In genomic region chr17:40121886-40122465, GRCh38 we compare ENCODE assay signal across 8 cellular contexts. TPM values are rescaled to one million over a fixed set of nuclear protein-coding genes. Genes with fewer than 3 reads are reported as not detected.
DNase-seq lines count a peak whose midpoint lies in the region; ATAC-seq lines count a peak whose summit lies in the region.

TSS of gene MSL1 (plus strand) at chr17:40121971. CDS start at chr17:40122613, 642 bp downstream.

- no peaks in the 10 kb centered on the region for H3K9me3 ChIP-seq in NT2/D1 (ENCODE audit: insufficient read depth, low read length)

- DNase-seq in NCI-H524 (lab: John Stamatoyannopoulos, UW) (peak; percentile 54 to 72), NCI-H524 treated with DMSO at 0.1 percent for 48 hours (lab: John Stamatoyannopoulos, UW) (no peak), NT2/D1 (ENCODE audit: low read depth, low spot score) (no peak), mesenteric fat pad (ENCODE audit: low spot score) (peak; percentile 97)
- peak; percentile 92 for DNase-seq in activated CD8-positive, alpha-beta memory T cell treated with anti-CD3 and anti-CD28 coated beads, Interleukin-2, amount 50 U/mL, for 48 hours
- DNase-seq in stimulated activated CD8-positive, alpha-beta memory T cell treated with anti-CD3 and anti-CD28 coated beads, Interleukin-12 subunit alpha, Interleukin-12 subunit beta, amount 100 ng/mL, for 4 hours (ENCODE audit: low read depth): peak; percentile 81

- in situ Hi-C loops in endometrial microvascular endothelial cells (cut with HindIII; ENCODE audit: inconsistent ontology term, low pct_unique_long_range_greater_than_20kb, low sequenced_read_pairs): no loop called here

- H3K36me3 ChIP-seq in NT2/D1 (ENCODE audit: insufficient read depth, insufficient read length, low read length): peaks cover 29% of the 10 kb centered on the region

- H3K4me3 ChIP-seq in NT2/D1 (ENCODE audit: insufficient read length, low read depth): peak within 1 kb of the TSS; percentile 60

- no peaks in the 10 kb centered on the region for H3K27me3 ChIP-seq in NT2/D1 (ENCODE audit: insufficient read depth, insufficient read length)

- H3K4me1 ChIP-seq in NT2/D1 (ENCODE audit: insufficient read depth, insufficient read length): peaks cover 3% of the 10 kb centered on the region

- ATAC-seq in HG03460 (IDR thresholded peaks at IDR 0.05; ENCODE audit: unreplicated experiment): peak; percentile 60

- peak within 1 kb of the TSS; percentile 92 for H3K9ac ChIP-seq in NT2/D1 (ENCODE audit: insufficient read length, low read depth)

RNA-seq across cellular contexts. Expression of gene MSL1, which starts in this region (rescaled TPM):
- total RNA-seq in endometrial microvascular endothelial cells (ENCODE audit: inconsistent ontology term) (78.9 TPM), mesenteric fat pad (77.0 TPM)

Comparison
In these comparisons a context has a peak if more than half of its experiments do, and no peak if none do; other contexts are left out.
1. DNase-seq: peak in NCI-H524 (2 of 2), activated CD8-positive, alpha-beta memory T cell treated with anti-CD3 and anti-CD28 coated beads, Interleukin-2, amount 50 U/mL, for 48 hours (single experiment), mesenteric fat pad (single experiment) and stimulated activated CD8-positive, alpha-beta memory T cell treated with anti-CD3 and anti-CD28 coated beads, Interleukin-12 subunit alpha, Interleukin-12 subunit beta, amount 100 ng/mL, for 4 hours (single experiment); none in NCI-H524 treated with DMSO at 0.1 percent for 48 hours (single experiment) and NT2/D1 (single experiment).